ENCODE assay signal across 8 cellular contexts in genomic region chr3:49104427-49105291, GRCh38. TPM values are rescaled to one million over a fixed set of nuclear protein-coding genes. Genes with fewer than 3 reads are reported as not detected.
DNase-seq lines count a peak whose midpoint lies in the region; ATAC-seq and TF ChIP-seq lines count a peak whose summit lies in the region.

Gene QARS1, minus strand, starts transcription at chr3:49104757. Its CDS starts 24 bp downstream, at chr3:49104733.

- peak within 1 kb of the TSS; percentile 98 for H3K27ac Mint-ChIP-seq in activated naive CD8-positive, alpha-beta T cell treated with anti-CD3 and anti-CD28 coated beads, Interleukin-2, amount 10 ng/mL, durations not matched to agents 7 days and 5 days

- peaks cover 22% of the 10 kb centered on the region for H3K36me3 Mint-ChIP-seq in activated naive CD8-positive, alpha-beta T cell treated with anti-CD3 and anti-CD28 coated beads, Interleukin-2, amount 10 ng/mL, durations not matched to agents 7 days and 5 days

- TF ChIP-seq POLR2A in ovary (IDR thresholded peaks at IDR 0.05): no peak

- no peak for TF ChIP-seq EP300 in ovary (IDR thresholded peaks at IDR 0.05)

- H3K4me1 ChIP-seq in ovary (ENCODE audit: insufficient read depth) (peaks cover 2% of the 10 kb centered on the region), thymus (ENCODE audit: control insufficient read depth, insufficient read depth, low read length) (peaks cover 11% of the 10 kb centered on the region)

- no peaks in the 10 kb centered on the region for H3K27me3 Mint-ChIP-seq in activated naive CD8-positive, alpha-beta T cell treated with anti-CD3 and anti-CD28 coated beads, Interleukin-2, amount 10 ng/mL, durations not matched to agents 7 days and 5 days

- intact Hi-C loops in head of caudate nucleus (cut with DNase I): loop anchor here (10.0 kb wide), 1 partner anchor 250 kb away; the partner anchor contains the start of gene GPX1
- intact Hi-C loops in ovary (cut with DNase I): no loop called here

- H3K36me3 ChIP-seq in ovary (no peaks in the 10 kb centered on the region), thymus (ENCODE audit: control insufficient read depth, insufficient read depth) (peaks cover 44% of the 10 kb centered on the region)

- H3K27me3 ChIP-seq in ovary: no peaks in the 10 kb centered on the region
- H3K27me3 ChIP-seq in thymus (ENCODE audit: control insufficient read depth, insufficient read depth): no peaks in the 10 kb centered on the region

- peak within 1 kb of the TSS; percentile 99 for H3K4me3 Mint-ChIP-seq in activated naive CD8-positive, alpha-beta T cell treated with anti-CD3 and anti-CD28 coated beads, Interleukin-2, amount 10 ng/mL, durations not matched to agents 7 days and 5 days

- 1% methylated on average over 49 to 50 of the region's 50 CpGs for WGBS in ovary, 3 donors
- 3% methylated on average over 50 of the region's 50 CpGs for WGBS in thymus

- peak within 1 kb of the TSS in 1 of 2 donors; percentile 38 for H3K27ac ChIP-seq in ovary
- peak within 1 kb of the TSS; percentile 94 for H3K27ac ChIP-seq in thymus (ENCODE audit: low read depth)

- H3K9me3 Mint-ChIP-seq in activated naive CD8-positive, alpha-beta T cell treated with anti-CD3 and anti-CD28 coated beads, Interleukin-2, amount 10 ng/mL, durations not matched to agents 7 days and 5 days: no peaks in the 10 kb centered on the region

- no peaks in the 10 kb centered on the region for H3K9me3 ChIP-seq in ovary
- no peaks in the 10 kb centered on the region for H3K9me3 ChIP-seq in thymus (ENCODE audit: control insufficient read depth)

- ATAC-seq in HG02610 (IDR thresholded peaks at IDR 0.05; ENCODE audit: unreplicated experiment): peak; percentile 89
- ATAC-seq in activated naive CD8-positive, alpha-beta T cell treated with anti-CD3 and anti-CD28 coated beads, Interleukin-2, amount 10 ng/mL, durations not matched to agents 7 days and 5 days (ENCODE audit: low read depth): peak; percentile 97

- DNase-seq in NCI-H128 (lab: John Stamatoyannopoulos, UW; ENCODE audit: unreplicated experiment) (peak; percentile 20), SW 1271 (lab: John Stamatoyannopoulos, UW) (peak; percentile 73 to 85), head of caudate nucleus (peak; percentile 90 to 97 (median 95)), ovary (peak; percentile 92 to 96 (median 93))
- DNase-seq in activated naive CD8-positive, alpha-beta T cell treated with anti-CD3 and anti-CD28 coated beads, Interleukin-2, amount 10 ng/mL, durations not matched to agents 7 days and 5 days: peak; percentile 87

- POLR2A ChIA-PET in activated naive CD8-positive, alpha-beta T cell treated with anti-CD3 and anti-CD28 coated beads, Interleukin-2, amount 10 ng/mL, durations not matched to agents 7 days and 5 days (lab: Charles Lee): interaction anchor here (0.5 to 3.7 kb wide), 6 partner anchors 9 to 714 kb away, joined by 3 to 56 read pairs (median 6); partner anchors contain the start of genes QRICH1 and USP19

- TF ChIP-seq CTCF in ovary (IDR thresholded peaks at IDR 0.05): no peak

- H3K4me3 ChIP-seq in GM08714 (ENCODE audit: low read length) (peak within 1 kb of the TSS; percentile 77), ovary (peak within 1 kb of the TSS; percentile 99), thymus (ENCODE audit: low read length) (peak within 1 kb of the TSS; percentile 83)

- H3K4me1 Mint-ChIP-seq in activated naive CD8-positive, alpha-beta T cell treated with anti-CD3 and anti-CD28 coated beads, Interleukin-2, amount 10 ng/mL, durations not matched to agents 7 days and 5 days: peaks cover 23% of the 10 kb centered on the region

RNA-seq across cellular contexts. Expression of gene QARS1, which starts in this region (rescaled TPM):
- total RNA-seq in activated naive CD8-positive, alpha-beta T cell treated with anti-CD3 and anti-CD28 coated beads, Interleukin-2, amount 10 ng/mL, durations not matched to agents 7 days and 5 days: 100 to 1,000 TPM; 223 to 237 TPM
- 100 to 1,000 TPM; 165 to 271 (median 204) TPM for total RNA-seq in ovary
- polyA plus RNA-seq in ovary: 100 to 1,000 TPM; 191 to 293 TPM
- 256 TPM for polyA plus RNA-seq in thymus

Comparison
In these comparisons a context has a peak if more than half of its experiments do, and no peak if none do; other contexts are left out.
1. DNase-seq: peak in every context shown above with its lines; median percentile 95 in head of caudate nucleus; 93 in ovary; 87 in activated naive CD8-positive, alpha-beta T cell treated with anti-CD3 and anti-CD28 coated beads, Interleukin-2, amount 10 ng/mL, durations not matched to agents 7 days and 5 days; 79 in SW 1271; 20 in NCI-H128.